In genomic region chr11:33635161-33635560, GRCh38 we compare ENCODE assay signal across 13 cellular contexts.
DNase-seq lines count a peak whose midpoint lies in the region; ATAC-seq, FAIRE-seq and TF ChIP-seq lines count a peak whose summit lies in the region.
"Had no signal": no experiment of that assay in that cellular context is flagged by ENCODE, and none has a peak within 500 bp of the region (broad histone marks: within the 10 kb centered on the region; RNA-seq: fewer than 3 reads in every experiment).

No MANE protein-coding gene starts in this region.

- 61% methylated on average over 5 of the region's 5 CpGs for WGBS in A549 (ENCODE audit: missing lambda C conversion rate)
- 47 to 65% methylated on average over 5 of the region's 5 CpGs for WGBS in esophagus, 2 donors
- WGBS in lung, 2 donors, result 36 to 39% methylated on average over 5 of the region's 5 CpGs
- no CpG with 5 or more reads among the region's 5 CpGs for WGBS in mesendoderm (ENCODE audit: extremely low coverage, insufficient coverage, low lambda C conversion rate)

- no peaks in the 10 kb centered on the region for H3K79me1 ChIP-seq in mesendoderm (ENCODE audit: low read length)

- TF ChIP-seq CTCF in A549 (IDR thresholded peaks at IDR 0.05) (no peak), lung (IDR thresholded peaks at IDR 0.05; ENCODE audit: control extremely low read depth, extremely low read depth) (no peak)

- in situ Hi-C loops in KBM-7 (cut with MboI; ENCODE audit: low pct_unique_long_range_greater_than_20kb, low sequenced_read_pairs), result no loop called here

- ATAC-seq in A549, result no peak
- ATAC-seq in lung (ENCODE audit: insufficient read depth, low FRiP score), result no peak
- ATAC-seq: activated CD8-positive, alpha-beta T cell treated with anti-CD3 and anti-CD28 coated beads, Interleukin-2, amount 10 ng/mL, durations not matched to agents 7 days and 5 days had no signal

- no peaks in the 10 kb centered on the region for H3K4me1 Mint-ChIP-seq in activated naive CD8-positive, alpha-beta T cell treated with anti-CD3 and anti-CD28 coated beads for 36 hours
- H3K4me1 Mint-ChIP-seq: activated naive CD4-positive, alpha-beta T cell treated with anti-CD3 and anti-CD28 coated beads, Interleukin-2, amount 10 ng/mL, durations not matched to agents 7 days and 5 days had no signal

- H3K36me3 ChIP-seq in esophagus (ENCODE audit: control insufficient read depth in 2 of 2, insufficient read depth in 2 of 2, low read length in 1 of 2), result no peaks in the 10 kb centered on the region
- no peaks in the 10 kb centered on the region for H3K36me3 ChIP-seq in lung (ENCODE audit: control insufficient read depth in 2 of 2, insufficient read depth in 2 of 2, low read length in 2 of 2)
- no peaks in the 10 kb centered on the region for H3K36me3 ChIP-seq in mesendoderm (ENCODE audit: control insufficient read depth, insufficient read depth, low read length)

- no peak overlapping the region for H3K4ac ChIP-seq in mesendoderm (ENCODE audit: low read depth, low read length)

- H2BK5ac ChIP-seq in mesendoderm (ENCODE audit: low read length), result no peak overlapping the region

- H4K5ac ChIP-seq in mesendoderm (ENCODE audit: low read length), result no peak overlapping the region

- POLR2A ChIA-PET in A549 (lab: Yijun Ruan, JAX), result no interaction called here

- H3K4me3 ChIP-seq in A549 (0 out of 3 replicates have a peak overlapping the region, but pooled peaks have one; percentile 3), esophagus (ENCODE audit: low read depth in 1 of 2, low read length in 2 of 2) (no peak overlapping the region), lung (no peak overlapping the region), mesendoderm (ENCODE audit: low read length) (no peak overlapping the region)

- peaks cover 3% of the 10 kb centered on the region for H3K9me3 Mint-ChIP-seq in activated naive CD8-positive, alpha-beta T cell treated with anti-CD3 and anti-CD28 coated beads for 36 hours

- TF ChIP-seq RAD21 in A549 (conservative IDR thresholded peaks at IDR 0.05 in 1 of 2, IDR thresholded peaks at IDR 0.05 in 1 of 2), result no peak

- H3K27me3 ChIP-seq in esophagus (ENCODE audit: control insufficient read depth in 1 of 2, insufficient read depth in 2 of 2, low read length in 2 of 2) (no peaks in the 10 kb centered on the region), lung (ENCODE audit: control insufficient read depth, insufficient read depth) (no peaks in the 10 kb centered on the region), mesendoderm (ENCODE audit: insufficient read depth, low read length, poor library complexity) (no peaks in the 10 kb centered on the region)

- no peak overlapping the region for H2BK15ac ChIP-seq in mesendoderm (replicated peaks; ENCODE audit: low read depth)

- CTCF ChIA-PET in A549 (lab: Yijun Ruan, JAX), result interaction anchor here (1.0 to 7.2 kb wide), 4 partner anchors 10 to 107 kb away, joined by 3 to 40 read pairs (median 4); no protein-coding TSS in a partner anchor

- peaks cover 51% of the 10 kb centered on the region for H3K4me1 ChIP-seq in A549
- peaks cover 2% of the 10 kb centered on the region in 2 donors for H3K4me1 ChIP-seq in esophagus (ENCODE audit: control insufficient read depth in 2 of 2, insufficient read depth in 2 of 2, low read length in 1 of 2)
- no peaks in the 10 kb centered on the region for H3K4me1 ChIP-seq in lung (ENCODE audit: control insufficient read depth in 2 of 2, insufficient read depth in 2 of 2, low read length in 2 of 2)
- H3K4me1 ChIP-seq in mesendoderm (ENCODE audit: control insufficient read depth, low read depth, low read length), result no peaks in the 10 kb centered on the region

- H3K56ac ChIP-seq in mesendoderm (ENCODE audit: low read length), result no peak overlapping the region

- H3K27ac ChIP-seq in A549 (peak overlapping the region; percentile 81 to 87), esophagus (ENCODE audit: low read depth in 2 of 2, low read length in 1 of 2) (peak overlapping the region; percentile 72 to 76), lung (ENCODE audit: low read depth in 1 of 2, low read length in 1 of 2) (no peak overlapping the region), mesendoderm (ENCODE audit: low read depth, low read length) (no peak overlapping the region)
- H3K27ac ChIP-seq: KMS-11 had no signal

- no peak for TF ChIP-seq POLR2A in A549 (IDR thresholded peaks at IDR 0.05; ENCODE audit: low read length)

- H3K9me3 ChIP-seq in A549, result peaks cover 2% of the 10 kb centered on the region; the same call in 1 of the 3 replicates
- H3K9me3 ChIP-seq in esophagus (ENCODE audit: control insufficient read depth in 2 of 2, insufficient read depth in 1 of 2, low read depth in 1 of 2, low read length in 1 of 2), result no peaks in the 10 kb centered on the region
- H3K9me3 ChIP-seq in lung (ENCODE audit: control insufficient read depth in 2 of 2, insufficient read depth in 1 of 2, low read length in 1 of 2), result peaks cover 0 to 7% of the 10 kb centered on the region in 2 donors

- DNase-seq in A549 (ENCODE audit: low read depth in 1 of 2, low spot score in 1 of 2) (no peak), LHCN-M2 (ENCODE audit: low read depth) (peak; percentile 36), lung (ENCODE audit: low spot score) (peak; percentile 61), mesendoderm (no peak), NCI-H1105 (lab: John Stamatoyannopoulos, UW) (no peak), KBM-7 (no peak)
- no peak for DNase-seq in activated naive CD8-positive, alpha-beta T cell treated with anti-CD3 and anti-CD28 coated beads for 36 hours
- DNase-seq: ACHN; activated CD8-positive, alpha-beta T cell treated with anti-CD3 and anti-CD28 coated beads, Interleukin-2, amount 10 ng/mL, durations not matched to agents 7 days and 5 days; activated naive CD4-positive, alpha-beta T cell treated with anti-CD3 and anti-CD28 coated beads, Interleukin-2, amount 10 ng/mL, durations not matched to agents 7 days and 5 days; NCI-H2171 had no signal

- peak in 1 of 2 experiments; percentile 33; a peak in 1 of 5 replicates for TF ChIP-seq EP300 in A549 (IDR thresholded peaks at IDR 0.05)

- H3K79me2 ChIP-seq in mesendoderm (ENCODE audit: control insufficient read depth, insufficient read depth, low read length), result no peaks in the 10 kb centered on the region

- H2BK120ac ChIP-seq in mesendoderm (ENCODE audit: low read depth, low read length), result no peak overlapping the region

- H4K8ac ChIP-seq in mesendoderm (ENCODE audit: low read depth, low read length), result no peak overlapping the region

- no peaks in the 10 kb centered on the region for H3K36me3 Mint-ChIP-seq in activated naive CD8-positive, alpha-beta T cell treated with anti-CD3 and anti-CD28 coated beads for 36 hours
- H3K36me3 Mint-ChIP-seq: activated naive CD4-positive, alpha-beta T cell treated with anti-CD3 and anti-CD28 coated beads, Interleukin-2, amount 10 ng/mL, durations not matched to agents 7 days and 5 days had no signal

- H3K27ac Mint-ChIP-seq in activated naive CD8-positive, alpha-beta T cell treated with anti-CD3 and anti-CD28 coated beads for 36 hours, result no peak overlapping the region
- H3K27ac Mint-ChIP-seq: activated CD8-positive, alpha-beta T cell treated with anti-CD3 and anti-CD28 coated beads, Interleukin-2, amount 10 ng/mL, durations not matched to agents 7 days and 5 days; activated naive CD4-positive, alpha-beta T cell treated with anti-CD3 and anti-CD28 coated beads, Interleukin-2, amount 10 ng/mL, durations not matched to agents 7 days and 5 days had no signal

- H3K18ac ChIP-seq in mesendoderm (ENCODE audit: low read length), result no peak overlapping the region

- peaks cover 20% of the 10 kb centered on the region for H3K27me3 Mint-ChIP-seq in activated naive CD8-positive, alpha-beta T cell treated with anti-CD3 and anti-CD28 coated beads for 36 hours

- H3K9ac ChIP-seq in mesendoderm (ENCODE audit: low read length), result no peak overlapping the region
- H3K9ac ChIP-seq: KMS-11 had no signal

- H2AK5ac ChIP-seq in mesendoderm (ENCODE audit: low read length), result no peak overlapping the region

- H3K23ac ChIP-seq in mesendoderm (ENCODE audit: low read length), result no peak overlapping the region

- H3K4me2 ChIP-seq in A549, result peak overlapping the region; percentile 62
- H3K4me2 ChIP-seq in mesendoderm (ENCODE audit: low read length), result no peak overlapping the region
- H3K4me2 ChIP-seq: KMS-11 had no signal

- FAIRE-seq in A549 (lab: Jason Lieb, UNC), result no peak

- H3K4me3 Mint-ChIP-seq in activated naive CD8-positive, alpha-beta T cell treated with anti-CD3 and anti-CD28 coated beads for 36 hours, result no peak overlapping the region
- H3K4me3 Mint-ChIP-seq: activated CD8-positive, alpha-beta T cell treated with anti-CD3 and anti-CD28 coated beads, Interleukin-2, amount 10 ng/mL, durations not matched to agents 7 days and 5 days; activated naive CD4-positive, alpha-beta T cell treated with anti-CD3 and anti-CD28 coated beads, Interleukin-2, amount 10 ng/mL, durations not matched to agents 7 days and 5 days had no signal

TF ChIP-seq in A549, 52 proteins besides CTCF, POLR2A, EP300 and RAD21:
- TF ChIP-seq EHMT2 (IDR thresholded peaks at IDR 0.05; ENCODE audit: low read depth) (no peak), FOSL2 (IDR thresholded peaks at IDR 0.05) (no peak), FOSL2 (CRISPR knock-in tag; IDR thresholded peaks at IDR 0.05) (no peak), ZNF302 (CRISPR knock-in tag; IDR thresholded peaks at IDR 0.05) (no peak), CEBPB (IDR thresholded peaks at IDR 0.05) (peak; percentile 41 to 66; a peak in 3 of 4 replicates)

Comparison
In these comparisons a context has a peak if more than half of its experiments do, and no peak if none do; other contexts are left out.
1. DNase-seq: peak in LHCN-M2 (single experiment) and lung (single experiment); none in A549 (0 of 2), mesendoderm (single experiment), NCI-H1105 (single experiment), activated naive CD8-positive, alpha-beta T cell treated with anti-CD3 and anti-CD28 coated beads for 36 hours (single experiment) and KBM-7 (single experiment).
2. H3K27ac ChIP-seq: peak in A549 (2 of 2) and esophagus (2 of 2); none in lung (0 of 2) and mesendoderm (single experiment).